Comparison of ENCODE assay signal across 18 cellular contexts in the genomic region with DNA sequence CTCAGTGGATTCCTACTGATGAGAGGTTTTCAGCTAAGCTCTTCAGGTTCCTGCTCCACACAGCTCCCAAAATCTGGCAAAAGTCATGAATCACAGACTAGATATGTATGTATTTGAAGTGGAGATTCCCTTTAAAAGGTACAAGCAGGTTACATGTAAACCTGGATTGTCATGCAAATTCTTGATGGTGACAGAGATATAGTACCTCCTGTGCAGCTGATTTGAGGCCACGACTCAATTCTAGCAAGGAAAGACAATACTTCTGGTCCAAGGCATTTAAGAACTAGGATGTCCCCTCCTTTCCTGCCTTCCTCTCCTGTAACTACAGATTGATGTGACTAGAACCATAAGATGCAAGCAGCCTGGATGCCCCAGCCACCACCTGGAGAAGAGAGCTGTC. TPM values are rescaled to one million over a fixed set of nuclear protein-coding genes. Genes with fewer than 3 reads are reported as not detected.
DNase-seq lines count a peak whose midpoint lies in the region; ATAC-seq, FAIRE-seq and TF ChIP-seq lines count a peak whose summit lies in the region.
"Had no signal": no experiment of that assay in that cellular context is flagged by ENCODE, and none has a peak within 500 bp of the region (broad histone marks: within the 10 kb centered on the region; RNA-seq: fewer than 3 reads in every experiment).

No MANE protein-coding gene starts in this region.

- H2AK5ac ChIP-seq in mesendoderm (ENCODE audit: low read length) = peak overlapping the region; percentile 83

- H3K36me3 ChIP-seq in HUES48 (ENCODE audit: control insufficient read depth, insufficient read depth, low read length) = peaks cover 6% of the 10 kb centered on the region
- peaks cover 31% of the 10 kb centered on the region for H3K36me3 ChIP-seq in endodermal cell (ENCODE audit: control insufficient read depth, insufficient read depth, low read length)
- H3K36me3 ChIP-seq in mesendoderm (ENCODE audit: control insufficient read depth, insufficient read depth, low read length) = no peaks in the 10 kb centered on the region
- H3K36me3 ChIP-seq in pancreas = no peaks in the 10 kb centered on the region
- H3K36me3 ChIP-seq: HAP-1, SJCRH30 had no signal

- H3K56ac ChIP-seq in mesendoderm (ENCODE audit: low read length) = no peak overlapping the region

- H3K9me3 ChIP-seq in HUES48 (ENCODE audit: control insufficient read depth, insufficient read depth, low read length) (no peaks in the 10 kb centered on the region), endodermal cell (ENCODE audit: control insufficient read depth, low read length) (peaks cover 7% of the 10 kb centered on the region), pancreas (no peaks in the 10 kb centered on the region)
- H3K9me3 ChIP-seq: BLaER1 treated with 17β-estradiol and CSF1 and Interleukin-3, amounts not matched to agents 10 nM and 100 nM; HAP-1; SJCRH30 had no signal

- H2BK120ac ChIP-seq in mesendoderm (ENCODE audit: low read depth, low read length) = no peak overlapping the region

- no peak overlapping the region for H3K4me3 Mint-ChIP-seq in Calu3 (ENCODE audit: low read depth, unreplicated experiment)
- no peak overlapping the region for H3K4me3 Mint-ChIP-seq in endodermal cell
- H3K4me3 Mint-ChIP-seq: CD8-positive, alpha-beta memory T cell; IgD-negative memory B cell had no signal

- intact Hi-C loops in Calu3 (cut with micrococcal nuclease; ENCODE audit: unreplicated experiment) (no loop called here), pancreas (cut with DNase I) (no loop called here)

- H3K4ac ChIP-seq in mesendoderm (ENCODE audit: low read depth, low read length) = no peak overlapping the region

- no peak overlapping the region for H2BK15ac ChIP-seq in mesendoderm (replicated peaks; ENCODE audit: low read depth)

- H4K5ac ChIP-seq in mesendoderm (ENCODE audit: low read length) = no peak overlapping the region

- H3K23ac ChIP-seq in mesendoderm (ENCODE audit: low read length) = peak overlapping the region; percentile 87

- H4K8ac ChIP-seq in mesendoderm (ENCODE audit: low read depth, low read length) = no peak overlapping the region

- peaks cover 15% of the 10 kb centered on the region for H3K4me1 Mint-ChIP-seq in Calu3 (ENCODE audit: low read depth, unreplicated experiment)
- H3K4me1 Mint-ChIP-seq in endodermal cell = peaks cover 41% of the 10 kb centered on the region
- H3K4me1 Mint-ChIP-seq: CD8-positive, alpha-beta memory T cell had no signal

- H3K27ac Mint-ChIP-seq in Calu3 (ENCODE audit: unreplicated experiment) (peak overlapping the region; percentile 20), endodermal cell (peak overlapping the region; percentile 79)

- H3K27ac ChIP-seq in HUES48 (ENCODE audit: low read depth, low read length) (peak overlapping the region; percentile 43), endodermal cell (ENCODE audit: low read depth, low read length) (no peak overlapping the region), mesendoderm (ENCODE audit: low read depth, low read length) (no peak overlapping the region), pancreas (no peak overlapping the region)
- H3K27ac ChIP-seq: BLaER1 treated with 17β-estradiol and CSF1 and Interleukin-3, amounts not matched to agents 10 nM and 100 nM; HL-60; SJCRH30 had no signal

- H3K27me3 Mint-ChIP-seq in Calu3 (ENCODE audit: unreplicated experiment) (peaks cover 34% of the 10 kb centered on the region), endodermal cell (ENCODE audit: insufficient read depth) (no peaks in the 10 kb centered on the region)
- H3K27me3 Mint-ChIP-seq: CD8-positive, alpha-beta memory T cell; IgD-negative memory B cell had no signal

- CTCF ChIA-PET in Calu3 (lab: Charles Lee) = interaction anchor here (0.7 kb wide), 2 partner anchors 171 to 175 kb away, joined by 3 to 6 read pairs; no protein-coding TSS in a partner anchor

- FAIRE-seq in pancreas (lab: Jason Lieb, UNC) = no peak

- peaks cover 13% of the 10 kb centered on the region; the same call in 1 of the 2 replicates for H3K4me1 ChIP-seq in HUES48 (ENCODE audit: control insufficient read depth, insufficient read depth, low read length)
- peaks cover 2% of the 10 kb centered on the region for H3K4me1 ChIP-seq in endodermal cell (ENCODE audit: control insufficient read depth, insufficient read depth, low read length)
- peaks cover 8% of the 10 kb centered on the region for H3K4me1 ChIP-seq in mesendoderm (ENCODE audit: control insufficient read depth, low read depth, low read length)
- no peaks in the 10 kb centered on the region for H3K4me1 ChIP-seq in pancreas
- H3K4me1 ChIP-seq: BLaER1 treated with 17β-estradiol and CSF1 and Interleukin-3, amounts not matched to agents 10 nM and 100 nM; HAP-1; SJCRH30 had no signal

- no peak for TF ChIP-seq CTCF in Calu3 (IDR thresholded peaks at IDR 0.05; ENCODE audit: unreplicated experiment)
- no peak for TF ChIP-seq CTCF in endodermal cell (conservative IDR thresholded peaks at IDR 0.05)
- no peak for TF ChIP-seq CTCF in pancreas (IDR thresholded peaks at IDR 0.05)

- H3K36me3 Mint-ChIP-seq in Calu3 (ENCODE audit: insufficient read depth, unreplicated experiment) (peaks cover 49% of the 10 kb centered on the region), endodermal cell (ENCODE audit: low read depth) (peaks cover 46% of the 10 kb centered on the region)

- no peaks in the 10 kb centered on the region for H3K79me1 ChIP-seq in mesendoderm (ENCODE audit: low read length)

- no TSS peak for BruUV-seq in Calu3 (replicated peaks; lab: Mats Ljungman, UMichigan)

- no peak for ATAC-seq in pancreas

- DNase-seq in Calu3 (no peak), endodermal cell (no peak), mesendoderm (peak; percentile 69), NCI-H510A (lab: John Stamatoyannopoulos, UW) (no peak), NCI-H1105 treated with DMSO at 0.1 percent for 48 hours (lab: John Stamatoyannopoulos, UW) (no peak), pancreas (no peak)
- DNase-seq: CD8-positive, alpha-beta memory T cell; DMS79 treated with DMSO at 0.1 percent for 48 hours; MM.1S; NCI-H1092 treated with DMSO at 0.1 percent for 48 hours; NCI-H2081; NCI-H510A treated with DMSO at 0.1 percent for 48 hours; SJCRH30 had no signal

- no peaks in the 10 kb centered on the region for H3K27me3 ChIP-seq in HUES48 (ENCODE audit: control insufficient read depth, insufficient read depth, low read length)
- no peaks in the 10 kb centered on the region for H3K27me3 ChIP-seq in endodermal cell (ENCODE audit: control insufficient read depth, insufficient read depth, low read length, poor library complexity, severe bottlenecking)
- no peaks in the 10 kb centered on the region for H3K27me3 ChIP-seq in mesendoderm (ENCODE audit: insufficient read depth, low read length, poor library complexity)
- no peaks in the 10 kb centered on the region for H3K27me3 ChIP-seq in pancreas
- H3K27me3 ChIP-seq: BLaER1 treated with 17β-estradiol and CSF1 and Interleukin-3, amounts not matched to agents 10 nM and 100 nM; SJCRH30 had no signal

- H3K9me3 Mint-ChIP-seq in Calu3 (ENCODE audit: low read depth, unreplicated experiment) (no peaks in the 10 kb centered on the region), endodermal cell (peaks cover 23% of the 10 kb centered on the region)
- H3K9me3 Mint-ChIP-seq: CD8-positive, alpha-beta memory T cell; IgD-negative memory B cell had no signal

- H3K4me2 ChIP-seq in mesendoderm (ENCODE audit: low read length) = no peak overlapping the region
- H3K4me2 ChIP-seq: BLaER1 treated with 17β-estradiol and CSF1 and Interleukin-3, amounts not matched to agents 10 nM and 100 nM had no signal

- no peak overlapping the region for H2BK5ac ChIP-seq in mesendoderm (ENCODE audit: low read length)

- H3K79me2 ChIP-seq in mesendoderm (ENCODE audit: control insufficient read depth, insufficient read depth, low read length) = no peaks in the 10 kb centered on the region

- WGBS in endodermal cell (ENCODE audit: insufficient coverage in 1 of 2, insufficient read length in 1 of 2), 2 experiments = 45% methylated on average over 1 of the region's 1 CpG
- WGBS in mesendoderm (ENCODE audit: extremely low coverage, insufficient coverage, low lambda C conversion rate) = no CpG with 5 or more reads among the region's 1 CpG
- WGBS in pancreas, 2 donors = 36 to 43% methylated on average over 1 of the region's 1 CpG

- H3K4me3 ChIP-seq in HUES48 (ENCODE audit: low read depth, low read length) (no peak overlapping the region), endodermal cell (ENCODE audit: low read length) (peak overlapping the region; percentile 35), mesendoderm (ENCODE audit: low read length) (no peak overlapping the region), pancreas (no peak overlapping the region)
- H3K4me3 ChIP-seq: BLaER1 treated with 17β-estradiol and CSF1 and Interleukin-3, amounts not matched to agents 10 nM and 100 nM; HAP-1; SJCRH30 had no signal

- H3K18ac ChIP-seq in mesendoderm (ENCODE audit: low read length) = no peak overlapping the region

- H3K9ac ChIP-seq in HUES48 (ENCODE audit: low read depth, low read length) = no peak overlapping the region
- no peak overlapping the region for H3K9ac ChIP-seq in endodermal cell (ENCODE audit: extremely low read depth, low read length, poor library complexity, severe bottlenecking)
- no peak overlapping the region for H3K9ac ChIP-seq in mesendoderm (ENCODE audit: low read length)
- H3K9ac ChIP-seq: BLaER1 treated with 17β-estradiol and CSF1 and Interleukin-3, amounts not matched to agents 10 nM and 100 nM had no signal

RNA-seq across cellular contexts. Expression of a gene that starts 55.0 kb away (rescaled TPM):
- total RNA-seq in Calu3 (2022) (98.1 and 105 TPM in 2 replicates), endodermal cell (100 to 1,000 TPM in 1 of 2 donors, 10 to 100 TPM in 1; 90.9 to 104 TPM), pancreas (10 to 100 TPM; 35.8 to 52.4 (median 45.8) TPM)
- polyA plus RNA-seq in endodermal cell (2013, experiment 1 of 2) = 75.2 TPM
- 72.3 TPM for polyA plus RNA-seq in endodermal cell (2013, experiment 2 of 2)
- polyA plus RNA-seq in mesendoderm (2013, experiment 1 of 2) = 117 TPM
- polyA plus RNA-seq in mesendoderm (2013, experiment 2 of 2) = 121 TPM
- polyA plus RNA-seq in pancreas = 10 to 100 TPM; 22.6 to 31.4 TPM
